In the genomic region with DNA sequence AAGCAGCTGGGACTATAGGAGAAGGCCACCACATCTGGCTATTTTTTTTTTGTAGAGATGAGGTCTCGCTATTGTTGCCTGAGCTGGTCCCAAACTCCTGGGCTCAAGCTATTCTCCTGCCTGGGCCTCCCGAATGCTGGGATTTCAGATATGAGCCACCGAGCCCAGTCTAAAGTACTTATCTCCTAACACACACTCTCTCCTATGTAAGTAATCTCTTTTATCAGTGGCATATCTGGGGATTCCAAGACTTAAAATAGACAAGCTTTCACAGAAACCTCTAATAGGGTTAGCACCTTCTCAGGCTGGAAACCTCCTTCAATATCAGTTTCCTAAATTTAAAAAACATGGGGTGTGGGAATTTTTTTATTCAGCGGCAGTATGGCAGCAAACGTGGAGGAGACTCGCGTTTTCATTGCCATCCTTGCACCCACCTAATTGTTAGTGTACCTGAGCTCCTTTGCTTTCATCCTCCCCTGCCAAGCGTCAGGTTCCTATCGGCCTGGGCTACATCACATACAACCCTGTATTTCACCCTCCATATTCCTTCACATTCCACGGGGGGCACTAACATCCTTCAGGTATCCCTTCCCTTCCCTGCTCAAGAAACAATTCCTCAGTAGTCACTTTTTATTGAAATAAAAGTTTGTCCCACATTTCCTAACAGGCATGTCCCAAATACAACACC, we compare ENCODE assay signal across 8 cellular contexts. TPM values are rescaled to one million over a fixed set of nuclear protein-coding genes. Genes with fewer than 3 reads are reported as not detected.
DNase-seq lines count a peak whose midpoint lies in the region; ATAC-seq and TF ChIP-seq lines count a peak whose summit lies in the region.

No MANE protein-coding gene starts in this region.

- ATAC-seq in GM21825 (IDR thresholded peaks at IDR 0.05; ENCODE audit: unreplicated experiment) (no peak), GM19023 (IDR thresholded peaks at IDR 0.05; ENCODE audit: unreplicated experiment) (no peak)

- WGBS in esophagus squamous epithelium, 2 donors: 55 to 61% methylated on average over 10 of the region's 10 CpGs

- intact Hi-C loops in esophagus squamous epithelium (cut with DNase I): no loop called here

- H3K4me3 ChIP-seq in SJSA1 (peak overlapping the region; percentile 52), esophagus squamous epithelium (peak overlapping the region; percentile 86 to 90 (median 87)), retinal pigment epithelial cell (ENCODE audit: low read length) (peak overlapping the region; percentile 84)

- H3K4me1 ChIP-seq in SJSA1 (replicated peaks) (peaks cover 8% of the 10 kb centered on the region), esophagus squamous epithelium (peaks cover 9 to 36% (median 15%) of the 10 kb centered on the region in 3 donors)

- no peak overlapping the region for H3K27ac ChIP-seq in SJSA1
- peak overlapping the region; percentile 96 to 98 (median 98) for H3K27ac ChIP-seq in esophagus squamous epithelium

- H3K27me3 ChIP-seq in SJSA1 (replicated peaks): 0 out of 2 replicates have a peak, but pooled peaks cover 2% of the 10 kb centered on the region
- no peaks in the 10 kb centered on the region for H3K27me3 ChIP-seq in esophagus squamous epithelium

- H3K9me3 ChIP-seq in SJSA1 (replicated peaks) (no peaks in the 10 kb centered on the region; the same call in 1 of the 2 replicates), esophagus squamous epithelium (no peaks in the 10 kb centered on the region)

- TF ChIP-seq CTCF in esophagus squamous epithelium (IDR thresholded peaks at IDR 0.05) (no peak), retinal pigment epithelial cell (conservative IDR thresholded peaks at IDR 0.05; ENCODE audit: low read depth, low read length) (peak; percentile 37)

- DNase-seq in DMS79 treated with DMSO at 0.1 percent for 48 hours (lab: John Stamatoyannopoulos, UW) (peak; percentile 40), DMS79 (lab: John Stamatoyannopoulos, UW) (no peak), SJSA1 (ENCODE audit: low read depth in 1 of 2, low spot score in 2 of 2) (no peak), esophagus squamous epithelium (lab: John Stamatoyannopoulos, UW) (no peak), retinal pigment epithelial cell (ENCODE audit: low read depth) (no peak), NCI-H2196 treated with DMSO at 0.1 percent for 48 hours (lab: John Stamatoyannopoulos, UW; ENCODE audit: unreplicated experiment) (no peak)

- H3K36me3 ChIP-seq in SJSA1 (no peaks in the 10 kb centered on the region), esophagus squamous epithelium (peaks cover 0 to 4% (median 0%) of the 10 kb centered on the region in 3 donors)

- TF ChIP-seq POLR2A in esophagus squamous epithelium (IDR thresholded peaks at IDR 0.05): no peak

RNA-seq across cellular contexts. Expression of a gene that starts 1.1 kb away (rescaled TPM):
- total RNA-seq in SJSA1 (2014; rRNA removed; shearing (Covaris generic)): 5.2 and 16.3 TPM in 2 replicates
- 10 to 100 TPM; 13.4 to 49.2 (median 22.0) TPM for total RNA-seq in esophagus squamous epithelium

RNA-seq across cellular contexts. Expression of a gene that starts 17.3 kb away (rescaled TPM):
- total RNA-seq in SJSA1 (2014; rRNA removed; shearing (Covaris generic)): not detected in 2 replicates
- total RNA-seq in esophagus squamous epithelium: 10 to 100 TPM in 2 of 4 donors, 1 to 10 TPM in 1, not detected in 1; 4.7 to 23.3 (median 11.8) TPM

RNA-seq across cellular contexts. Expression of a gene that starts 29.5 kb away (rescaled TPM):
- total RNA-seq in SJSA1 (2014; rRNA removed; shearing (Covaris generic)): 57.2 and 101 TPM in 2 replicates
- 10 to 100 TPM; 78.6 to 93.6 (median 83.0) TPM for total RNA-seq in esophagus squamous epithelium

RNA-seq across cellular contexts. Expression of a gene that starts 36.7 kb away (rescaled TPM):
- total RNA-seq in SJSA1 (2014; rRNA removed; shearing (Covaris generic)): 0.25 TPM in 1 of 2 replicates, not detected in the other
- total RNA-seq in esophagus squamous epithelium: 10 to 100 TPM in 1 of 4 donors, 1 to 10 TPM in 1, under 1 TPM in 2; 0.40 to 14.7 (median 3.9) TPM

RNA-seq across cellular contexts. Expression of a gene that starts 54.8 kb away (rescaled TPM):
- total RNA-seq in SJSA1 (2014; rRNA removed; shearing (Covaris generic)): 85.0 and 110 TPM in 2 replicates
- 100 to 1,000 TPM in 1 of 4 donors, 10 to 100 TPM in 3; 76.4 to 101 (median 94.8) TPM for total RNA-seq in esophagus squamous epithelium
